ENCODE assay signal across 14 cellular contexts in genomic region chr22:46740910-46741785, GRCh38. TPM values are rescaled to one million over a fixed set of nuclear protein-coding genes. Genes with fewer than 3 reads are reported as not detected.
DNase-seq lines count a peak whose midpoint lies in the region; ATAC-seq and TF ChIP-seq lines count a peak whose summit lies in the region.
"Had no signal": no experiment of that assay in that cellular context is flagged by ENCODE, and none has a peak within 500 bp of the region (broad histone marks: within the 10 kb centered on the region; RNA-seq: fewer than 3 reads in every experiment).

No MANE protein-coding gene starts in this region.

- no peaks in the 10 kb centered on the region for H3K27me3 ChIP-seq in psoas muscle (ENCODE audit: insufficient read depth in 3 of 3, low read length in 2 of 3)
- H3K27me3 ChIP-seq: ascending aorta, esophagus squamous epithelium had no signal

- H3K4me1 ChIP-seq in psoas muscle: peaks cover 40% of the 10 kb centered on the region

- H3K27ac ChIP-seq in psoas muscle: peak overlapping the region; percentile 96
- H3K27ac ChIP-seq: esophagus squamous epithelium had no signal

- no peak for ATAC-seq in activated CD4-positive, alpha-beta T cell treated with anti-CD3 and anti-CD28 coated beads for 36 hours
- peak; percentile 20 for ATAC-seq in left ventricle myocardium superior
- ATAC-seq in psoas muscle: peak; percentile 60 to 80 (median 78)
- no peak for ATAC-seq in GM18907 (IDR thresholded peaks at IDR 0.05; ENCODE audit: unreplicated experiment)

- intact Hi-C loops in activated CD4-positive, alpha-beta T cell treated with anti-CD3 and anti-CD28 coated beads for 36 hours (cut with DNase I, micrococcal nuclease): no loop called here
- intact Hi-C loops in left ventricle myocardium superior (cut with micrococcal nuclease): no loop called here
- intact Hi-C loops in psoas muscle (cut with DNase I): no loop called here

- H3K9me3 ChIP-seq in psoas muscle: no peaks in the 10 kb centered on the region
- H3K9me3 ChIP-seq: ascending aorta, esophagus squamous epithelium had no signal

- no peak overlapping the region for H3K4me3 Mint-ChIP-seq in activated CD4-positive, alpha-beta T cell treated with anti-CD3 and anti-CD28 coated beads for 36 hours

- H3K36me3 Mint-ChIP-seq in activated CD4-positive, alpha-beta T cell treated with anti-CD3 and anti-CD28 coated beads for 36 hours (ENCODE audit: low read depth): peaks cover 5% of the 10 kb centered on the region

- H3K27me3 Mint-ChIP-seq in activated CD4-positive, alpha-beta T cell treated with anti-CD3 and anti-CD28 coated beads for 36 hours: no peaks in the 10 kb centered on the region

- CTCF ChIA-PET in activated CD4-positive, alpha-beta T cell treated with anti-CD3 and anti-CD28 coated beads for 36 hours (lab: Charles Lee): interaction anchor here (1.1 to 1.7 kb wide), 3 partner anchors 15 to 60 kb away, joined by 3 to 5 read pairs (median 4); partner anchors contain the start of gene TBC1D22A
- CTCF ChIA-PET in GM10248 (lab: Yijun Ruan, JAX): interaction anchor here (1.1 to 7.0 kb wide), 4 partner anchors 8 to 177 kb away, joined by 3 to 49 read pairs (median 16); no protein-coding TSS in a partner anchor

- H3K36me3 ChIP-seq in psoas muscle (ENCODE audit: insufficient read depth in 1 of 2, low read depth in 1 of 2): no peaks in the 10 kb centered on the region
- H3K36me3 ChIP-seq: ascending aorta, esophagus squamous epithelium had no signal

- TF ChIP-seq CTCF in psoas muscle (IDR thresholded peaks at IDR 0.05) (no peak), GM10248 (IDR thresholded peaks at IDR 0.05; ENCODE audit: control extremely low read depth, extremely low read depth, low read depth, missing control alignments) (no peak)

- peak overlapping the region; percentile 43 for H3K27ac Mint-ChIP-seq in activated CD4-positive, alpha-beta T cell treated with anti-CD3 and anti-CD28 coated beads for 36 hours

- H3K4me3 ChIP-seq in psoas muscle: peak overlapping the region; percentile 84
- H3K4me3 ChIP-seq: ascending aorta, esophagus squamous epithelium, skin epidermis had no signal

- H3K4me1 Mint-ChIP-seq in activated CD4-positive, alpha-beta T cell treated with anti-CD3 and anti-CD28 coated beads for 36 hours: peaks cover 19% of the 10 kb centered on the region

- WGBS in psoas muscle, 3 donors: 40 to 52% (median 51%) methylated on average over 11 to 14 of the region's 14 CpGs

- no peak for DNase-seq in activated CD4-positive, alpha-beta T cell treated with anti-CD3 and anti-CD28 coated beads for 36 hours
- no peak for DNase-seq in activated CD4-positive, alpha-beta T cell treated with anti-CD3 and anti-CD28 coated beads, Interleukin-2, amount 50 U/mL, for 1 hour
- DNase-seq in NCI-H226 (peak; percentile 46), left ventricle myocardium superior (no peak), psoas muscle (peak; percentile 63 to 87), GM10248 (ENCODE audit: extremely low spot score) (no peak)
- no peak for DNase-seq in stimulated activated CD4-positive, alpha-beta T cell treated with anti-CD3 and anti-CD28 coated beads, Interleukin-4, amount 100 ng/mL, for 1 hour
- DNase-seq: activated T-cell treated with anti-CD3 and anti-CD28 coated beads for 4 hours, esophagus squamous epithelium, hippocampal formation, NCI-H748 treated with DMSO at 0.1 percent for 48 hours had no signal

- POLR2A ChIA-PET in activated CD4-positive, alpha-beta T cell treated with anti-CD3 and anti-CD28 coated beads for 36 hours (lab: Charles Lee): no interaction called here
- POLR2A ChIA-PET in GM10248 (lab: Yijun Ruan, JAX): interaction anchor here (0.8 kb wide), 1 partner anchor 21 kb away, joined by 3 read pairs; the partner anchor contains the start of gene TBC1D22A

- H3K9me3 Mint-ChIP-seq in activated CD4-positive, alpha-beta T cell treated with anti-CD3 and anti-CD28 coated beads for 36 hours (ENCODE audit: low read depth): peaks cover 4% of the 10 kb centered on the region

RNA-seq across cellular contexts. Expression of gene CERK, which starts 3.1 kb away (rescaled TPM):
- 10 to 100 TPM; 27.0 to 32.8 TPM for total RNA-seq in activated CD4-positive, alpha-beta T cell treated with anti-CD3 and anti-CD28 coated beads for 36 hours
- 87.5 TPM for total RNA-seq in left ventricle myocardium superior
- total RNA-seq in psoas muscle: 10 to 100 TPM; 26.9 to 38.1 (median 33.9) TPM
- polyA plus RNA-seq in psoas muscle: 10 to 100 TPM; 13.0 to 26.8 (median 24.8) TPM

RNA-seq across cellular contexts. Expression of gene TBC1D22A, which starts 21.3 kb away (rescaled TPM):
- total RNA-seq in activated CD4-positive, alpha-beta T cell treated with anti-CD3 and anti-CD28 coated beads for 36 hours: 10 to 100 TPM; 36.0 to 38.0 TPM
- total RNA-seq in left ventricle myocardium superior (15.8 TPM), psoas muscle (10 to 100 TPM; 15.7 to 25.0 (median 20.6) TPM)
- 10 to 100 TPM; 11.7 to 19.0 (median 14.8) TPM for polyA plus RNA-seq in psoas muscle

Comparison
In these comparisons a context has a peak if more than half of its experiments do, and no peak if none do; other contexts are left out.
1. ATAC-seq: peak in left ventricle myocardium superior (single experiment) and psoas muscle (4 of 4); none in activated CD4-positive, alpha-beta T cell treated with anti-CD3 and anti-CD28 coated beads for 36 hours (single experiment) and GM18907 (single experiment).
2. DNase-seq: peak in NCI-H226 (single experiment) and psoas muscle (2 of 2); none in activated CD4-positive, alpha-beta T cell treated with anti-CD3 and anti-CD28 coated beads for 36 hours (single experiment), activated CD4-positive, alpha-beta T cell treated with anti-CD3 and anti-CD28 coated beads, Interleukin-2, amount 50 U/mL, for 1 hour (single experiment), left ventricle myocardium superior (single experiment), GM10248 (single experiment) and stimulated activated CD4-positive, alpha-beta T cell treated with anti-CD3 and anti-CD28 coated beads, Interleukin-4, amount 100 ng/mL, for 1 hour (single experiment).